In the genomic region with DNA sequence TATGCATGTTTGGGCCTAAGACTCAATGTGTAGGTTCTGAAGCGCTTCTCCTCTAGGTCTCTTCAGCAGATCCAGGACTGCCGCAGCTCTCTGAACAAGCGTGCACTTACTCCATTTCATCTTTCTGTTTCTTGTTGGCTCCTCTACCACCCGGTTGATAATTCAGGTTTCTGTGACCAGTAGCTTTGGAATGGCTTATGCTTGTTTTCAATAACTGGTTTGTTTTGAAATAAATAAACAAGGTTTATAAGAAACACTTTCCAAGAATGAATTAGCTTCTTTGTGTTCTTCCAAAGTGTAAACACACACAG, we compare ENCODE assay signal across 10 cellular contexts. TPM values are rescaled to one million over a fixed set of nuclear protein-coding genes. Genes with fewer than 3 reads are reported as not detected.
DNase-seq lines count a peak whose midpoint lies in the region; ATAC-seq, FAIRE-seq and TF ChIP-seq lines count a peak whose summit lies in the region.
"Had no signal": no experiment of that assay in that cellular context is flagged by ENCODE, and none has a peak within 500 bp of the region (broad histone marks: within the 10 kb centered on the region; RNA-seq: fewer than 3 reads in every experiment).

No MANE protein-coding gene starts in this region.

- no peak for TF ChIP-seq POLR2A in HepG2 (IDR thresholded peaks at IDR 0.05; ENCODE audit: insufficient read depth in 1 of 2, low read depth in 2 of 2, low read length in 2 of 2)
- no peak for TF ChIP-seq POLR2A in thyroid gland (IDR thresholded peaks at IDR 0.05)

- H3K36me3 ChIP-seq in adipocyte (ENCODE audit: control insufficient read depth, insufficient read depth, low read length, severe bottlenecking) (peaks cover 20% of the 10 kb centered on the region), HepG2 (replicated peaks in 1 of 2; ENCODE audit: control insufficient read depth in 1 of 2, insufficient read depth in 2 of 2, low read length in 2 of 2) (no peaks in the 10 kb centered on the region), thyroid gland (no peaks in the 10 kb centered on the region)

- no peak for TF ChIP-seq RAD21 in HepG2 (CRISPR knock-in tag; IDR thresholded peaks at IDR 0.05)

- H3K4me1 Mint-ChIP-seq in activated T-cell treated with anti-CD3 and anti-CD28 coated beads, Interleukin-2, amount 50 U/mL, for 4 hours (ENCODE audit: low read depth), result peaks cover 53% of the 10 kb centered on the region

- TF ChIP-seq EP300 in HepG2 (IDR thresholded peaks at IDR 0.05; ENCODE audit: low read depth in 2 of 2, low read length in 2 of 2) (no peak), HepG2 (CRISPR knock-in tag; IDR thresholded peaks at IDR 0.05; ENCODE audit: borderline replicate concordance) (no peak)

- WGBS in HepG2 (ENCODE audit: low lambda C conversion rate), result 4% methylated on average over 4 of the region's 4 CpGs
- WGBS in thyroid gland, 2 donors, result 1 to 3% methylated on average over 4 of the region's 4 CpGs

- CTCF ChIA-PET in HepG2 (lab: Yijun Ruan, JAX; ENCODE audit: low intra/inter-chr PET ratio, low total read pairs), result no interaction called here

- H3K27me3 Mint-ChIP-seq in activated T-cell treated with anti-CD3 and anti-CD28 coated beads, Interleukin-2, amount 50 U/mL, for 4 hours (ENCODE audit: low read depth), result no peaks in the 10 kb centered on the region

- H3K27ac ChIP-seq in HepG2 (ENCODE audit: extremely low read length, insufficient read depth, low read length), result no peak overlapping the region
- H3K27ac ChIP-seq in thyroid gland, result peak overlapping the region; percentile 91 to 97 (median 94)

- H3K4me1 ChIP-seq in adipocyte (ENCODE audit: control insufficient read depth, insufficient read depth, low read length), result peaks cover 45% of the 10 kb centered on the region
- H3K4me1 ChIP-seq in HepG2 (ENCODE audit: insufficient read depth, low read length), result peaks cover 19% of the 10 kb centered on the region
- peaks cover 13 to 15% of the 10 kb centered on the region in 2 donors for H3K4me1 ChIP-seq in thyroid gland

- no peak for ATAC-seq in activated T-cell treated with anti-CD3 and anti-CD28 coated beads, Interleukin-2, amount 50 U/mL, for 4 hours
- ATAC-seq in HepG2 (no peak), GM19463 (IDR thresholded peaks at IDR 0.05; ENCODE audit: unreplicated experiment) (no peak), GM21360 (IDR thresholded peaks at IDR 0.05; ENCODE audit: unreplicated experiment) (no peak)

- no peaks in the 10 kb centered on the region for H3K79me2 ChIP-seq in HepG2 (ENCODE audit: insufficient read depth, low read length)

- no peaks in the 10 kb centered on the region for H4K20me1 ChIP-seq in HepG2 (ENCODE audit: insufficient read depth, low read length)

- H2AFZ ChIP-seq in HepG2 (ENCODE audit: low read length), result no peak overlapping the region

- peak overlapping the region; percentile 73 for H3K4me2 ChIP-seq in HepG2 (ENCODE audit: low read depth, low read length)

- no peak for DNase-seq in activated T-cell treated with anti-CD3 and anti-CD28 coated beads, Interleukin-2, amount 50 U/mL, for 4 hours
- DNase-seq in activated T-cell treated with anti-CD3 and anti-CD28 coated beads, Interleukin-2, amount 50 U/mL, for 1 hour, result no peak
- DNase-seq in adipocyte (ENCODE audit: low read depth), result no peak
- DNase-seq in HepG2 (ENCODE audit: low spot score), result no peak
- no peak for DNase-seq in thyroid gland
- no peak for DNase-seq in DMS53 treated with DMSO at 0.1 percent for 48 hours (lab: John Stamatoyannopoulos, UW; ENCODE audit: unreplicated experiment)
- DNase-seq: DMS79 treated with DMSO at 0.1 percent for 48 hours, NCI-H1105 treated with DMSO at 0.1 percent for 48 hours had no signal

- POLR2A ChIA-PET in HepG2 (lab: Yijun Ruan, JAX), result no interaction called here

- no TSS peak for BruUV-seq in HepG2 (replicated peaks; lab: Mats Ljungman, UMichigan)

- in situ Hi-C loops in HepG2 (cut with HindIII; ENCODE audit: extremely low pct_ligation_motif_present, low pct_unique_long_range_greater_than_20kb), result no loop called here

- H3K9me3 ChIP-seq in adipocyte (ENCODE audit: control insufficient read depth, low read length) (no peaks in the 10 kb centered on the region), HepG2 (ENCODE audit: low read length) (no peaks in the 10 kb centered on the region), thyroid gland (no peaks in the 10 kb centered on the region)

- no peak for FAIRE-seq in HepG2 (lab: Jason Lieb, UNC)

- H3K36me3 Mint-ChIP-seq in activated T-cell treated with anti-CD3 and anti-CD28 coated beads, Interleukin-2, amount 50 U/mL, for 4 hours (ENCODE audit: insufficient read depth), result peaks cover 21% of the 10 kb centered on the region

- H3K4me3 ChIP-seq in adipocyte (ENCODE audit: low read length) (peak overlapping the region; percentile 84), HepG2 (replicated peaks in 1 of 3; ENCODE audit: insufficient read depth in 1 of 3, low read depth in 2 of 3, low read length in 3 of 3) (peak overlapping the region in 1 of 3 experiments; percentile 68; a peak in 1 of 6 replicates), thyroid gland (replicated peaks in 1 of 3) (peak overlapping the region in 2 of 3 donors; percentile 70 to 92)

- H3K9me3 Mint-ChIP-seq in activated T-cell treated with anti-CD3 and anti-CD28 coated beads, Interleukin-2, amount 50 U/mL, for 4 hours, result no peaks in the 10 kb centered on the region

- H3K27me3 ChIP-seq in adipocyte (replicated peaks; ENCODE audit: control insufficient read depth, insufficient read depth, low read length), result no peaks in the 10 kb centered on the region
- H3K27me3 ChIP-seq in HepG2 (ENCODE audit: control insufficient read depth in 1 of 2, insufficient read depth in 2 of 2, low read length in 2 of 2), result peaks cover 2 to 19% of the 10 kb centered on the region in 2 experiments; a peak in 3 of 5 replicates
- no peaks in the 10 kb centered on the region for H3K27me3 ChIP-seq in thyroid gland

- intact Hi-C loops in HepG2 (cut with micrococcal nuclease; ENCODE audit: unreplicated experiment) (no loop called here), thyroid gland (cut with DNase I) (no loop called here)

- TF ChIP-seq CTCF in HepG2 (CRISPR knock-in tag; IDR thresholded peaks at IDR 0.05) (no peak), thyroid gland (IDR thresholded peaks at IDR 0.05) (no peak)

- H3K9ac ChIP-seq in adipocyte (ENCODE audit: low read length) (peak overlapping the region; percentile 98), HepG2 (ENCODE audit: insufficient read depth, low read depth, low read length) (no peak overlapping the region)

- peak overlapping the region; percentile 96 for H3K4me3 Mint-ChIP-seq in activated T-cell treated with anti-CD3 and anti-CD28 coated beads, Interleukin-2, amount 50 U/mL, for 4 hours

TF ChIP-seq in HepG2, 621 proteins besides CTCF, POLR2A, EP300 and RAD21 (continues in another document):
- no peak for TF ChIP-seq ZNF790 (CRISPR knock-in tag; IDR thresholded peaks at IDR 0.05; ENCODE audit: borderline replicate concordance)

RNA-seq across cellular contexts. Expression of gene MDFIC, which starts 1.5 kb away (rescaled TPM):
- 100 to 1,000 TPM in 1 of 3 donors, 10 to 100 TPM in 2; 84.4 to 119 (median 98.9) TPM for total RNA-seq in activated T-cell treated with anti-CD3 and anti-CD28 coated beads, Interleukin-2, amount 50 U/mL, for 4 hours
- total RNA-seq in HepG2 (2016; rRNA removed; fragmentation: Illumina TruSeq; extraction: Trizol) (not detected in 2 replicates), thyroid gland (10 to 100 TPM; 50.3 to 89.5 (median 58.1) TPM)
- total RNA-seq in HepG2 (2016; cell fraction: cytosol; rRNA removed; fragmentation: Illumina TruSeq; extraction: Trizol; ENCODE audit: low read depth), result not detected in 2 replicates
- total RNA-seq in HepG2 (2016; cell fraction: insoluble cytoplasmic fraction; rRNA removed; fragmentation: Illumina TruSeq; extraction: Trizol), result 0.39 TPM in 1 of 2 replicates, not detected in the other
- total RNA-seq in HepG2 (2016; cell fraction: membrane; rRNA removed; fragmentation: Illumina TruSeq; extraction: Trizol), result 0.09 TPM in 1 of 2 replicates, not detected in the other
- total RNA-seq in HepG2 (2016; cell fraction: nucleus; rRNA removed; fragmentation: Illumina TruSeq; extraction: Trizol), result not detected in 2 replicates
- polyA plus RNA-seq in HepG2 (2011; rRNA removed), result 0.10 and 0.13 TPM in 2 replicates
- 0.06 and 0.07 TPM in 2 replicates for polyA plus RNA-seq in HepG2 (2011; cell fraction: cytosol; rRNA removed)
- not detected in 2 replicates for polyA plus RNA-seq in HepG2 (2011; cell fraction: nucleus; rRNA removed)
- polyA plus RNA-seq in HepG2 (2012), result 0.19 and 0.21 TPM in 2 replicates
- polyA plus RNA-seq in HepG2 (2016; cell fraction: cytosol; fragmentation: Illumina TruSeq; extraction: Trizol; ENCODE audit: low read depth), result not detected in 2 replicates
- 0.04 TPM in 1 of 2 replicates, not detected in the other for polyA plus RNA-seq in HepG2 (2016; cell fraction: insoluble cytoplasmic fraction; fragmentation: Illumina TruSeq; extraction: Trizol; ENCODE audit: low read depth)
- polyA plus RNA-seq in HepG2 (2016; cell fraction: membrane; fragmentation: Illumina TruSeq; extraction: Trizol; ENCODE audit: low read depth), result 0.26 TPM in 1 of 2 replicates, not detected in the other
- polyA plus RNA-seq in HepG2 (2016; cell fraction: nucleus; fragmentation: Illumina TruSeq; extraction: Trizol; ENCODE audit: insufficient read depth, low read depth), result not detected in 2 replicates
- 30.1 TPM in 1 of 2 replicates, not detected in the other for polyA minus RNA-seq in HepG2 (2011; rRNA and poly(A)+ RNA removed; ENCODE audit: low replicate concordance)
- polyA minus RNA-seq in HepG2 (2011; cell fraction: cytosol; rRNA and poly(A)+ RNA removed), result not detected in 2 replicates
- 0.26 TPM in 1 of 2 replicates, not detected in the other for polyA minus RNA-seq in HepG2 (2011; cell fraction: nucleus; rRNA and poly(A)+ RNA removed)

Comparison
In these comparisons a context has a peak if more than half of its experiments do, and no peak if none do; other contexts are left out.
1. RNA of gene MDFIC, which starts 1.5 kb away (total RNA-seq): 84.4 to 119 TPM in activated T-cell treated with anti-CD3 and anti-CD28 coated beads, Interleukin-2, amount 50 U/mL, for 4 hours and 50.3 to 89.5 TPM in thyroid gland; 0.09 to 0.39 TPM in HepG2; every median in the first group is over 10 times any median in the second.